Comparison of ENCODE assay signal across 1 cellular context in genomic region chr5:55994502-55994997, GRCh38.
TF ChIP-seq lines count a peak whose summit lies in the region.

Gene IL6ST, minus strand, starts transcription at chr5:55994963. Its CDS starts 18,685 bp downstream, at chr5:55976278.

TF ChIP-seq in HEK293, 187 proteins besides CTCF, POLR2A, EP300 and RAD21 (continued from another document and continues in another):
- TF ChIP-seq ZNF555 (tag by site-specific recombination; conservative IDR thresholded peaks at IDR 0.05) (no peak), BCL11A (tag by site-specific recombination; IDR thresholded peaks at IDR 0.05; ENCODE audit: low read depth) (no peak), ZNF175 (tag by site-specific recombination; IDR thresholded peaks at IDR 0.05) (no peak), SETDB1 (IDR thresholded peaks at IDR 0.05; ENCODE audit: insufficient read length, low read length) (no peak), ZFP3 (tag by site-specific recombination; IDR thresholded peaks at IDR 0.05; ENCODE audit: low read depth) (no peak), ZNF585B (tag by site-specific recombination; IDR thresholded peaks at IDR 0.05) (no peak), ZNF335 (tag by site-specific recombination; conservative IDR thresholded peaks at IDR 0.05) (peak; percentile 97), ZNF830 (tag by site-specific recombination; IDR thresholded peaks at IDR 0.05; ENCODE audit: low read depth) (no peak), KLF1 (tag by site-specific recombination; IDR thresholded peaks at IDR 0.05) (no peak), IKZF3 (tag by site-specific recombination; IDR thresholded peaks at IDR 0.05) (no peak), ZNF24 (tag by site-specific recombination; IDR thresholded peaks at IDR 0.05) (no peak), GLIS2 (tag by site-specific recombination; IDR thresholded peaks at IDR 0.05) (no peak), ZNF121 (tag by site-specific recombination; IDR thresholded peaks at IDR 0.05) (peak; percentile 77), ZBTB26 (tag by site-specific recombination; optimal IDR thresholded peaks at IDR 0.05) (peak; percentile 90), BCL11B (tag by site-specific recombination; IDR thresholded peaks at IDR 0.05; ENCODE audit: low read depth) (no peak), ZNF221 (tag by site-specific recombination; IDR thresholded peaks at IDR 0.05; ENCODE audit: borderline replicate concordance) (no peak), ZBTB10 (tag by site-specific recombination; IDR thresholded peaks at IDR 0.05) (peak; percentile 72), ZNF701 (tag by site-specific recombination; IDR thresholded peaks at IDR 0.05) (no peak), ZIC2 (tag by site-specific recombination; IDR thresholded peaks at IDR 0.05) (no peak), ZNF174 (tag by site-specific recombination; IDR thresholded peaks at IDR 0.05) (no peak), SP2 (tag by site-specific recombination; IDR thresholded peaks at IDR 0.05) (no peak; the same call in none of the 2 replicates), ZNF248 (tag by site-specific recombination; IDR thresholded peaks at IDR 0.05) (no peak), ZXDB (tag by site-specific recombination; IDR thresholded peaks at IDR 0.05) (peak; percentile 60), SCRT1 (tag by site-specific recombination; IDR thresholded peaks at IDR 0.05; ENCODE audit: borderline replicate concordance) (no peak), ZNF488 (tag by site-specific recombination; IDR thresholded peaks at IDR 0.05) (no peak), ZNF473 (tag by site-specific recombination; IDR thresholded peaks at IDR 0.05) (no peak), ZBTB20 (tag by site-specific recombination; IDR thresholded peaks at IDR 0.05) (peak; percentile 72), MZF1 (tag by site-specific recombination; IDR thresholded peaks at IDR 0.05; ENCODE audit: borderline replicate concordance) (peak; percentile 99), GFI1B (tag by site-specific recombination; IDR thresholded peaks at IDR 0.05) (no peak), ZNF645 (tag by site-specific recombination; IDR thresholded peaks at IDR 0.05) (no peak), ZNF558 (tag by site-specific recombination; IDR thresholded peaks at IDR 0.05) (no peak), ZNF654 (tag by site-specific recombination; IDR thresholded peaks at IDR 0.05; ENCODE audit: low read depth) (no peak), GLIS1 (tag by site-specific recombination; IDR thresholded peaks at IDR 0.05) (no peak), ZNF2 (tag by site-specific recombination; IDR thresholded peaks at IDR 0.05) (no peak), ZBTB48 (tag by site-specific recombination; IDR thresholded peaks at IDR 0.05) (peak; percentile 18; the same call in 1 of the 2 replicates)
- TF ChIP-seq, protein P1, sequence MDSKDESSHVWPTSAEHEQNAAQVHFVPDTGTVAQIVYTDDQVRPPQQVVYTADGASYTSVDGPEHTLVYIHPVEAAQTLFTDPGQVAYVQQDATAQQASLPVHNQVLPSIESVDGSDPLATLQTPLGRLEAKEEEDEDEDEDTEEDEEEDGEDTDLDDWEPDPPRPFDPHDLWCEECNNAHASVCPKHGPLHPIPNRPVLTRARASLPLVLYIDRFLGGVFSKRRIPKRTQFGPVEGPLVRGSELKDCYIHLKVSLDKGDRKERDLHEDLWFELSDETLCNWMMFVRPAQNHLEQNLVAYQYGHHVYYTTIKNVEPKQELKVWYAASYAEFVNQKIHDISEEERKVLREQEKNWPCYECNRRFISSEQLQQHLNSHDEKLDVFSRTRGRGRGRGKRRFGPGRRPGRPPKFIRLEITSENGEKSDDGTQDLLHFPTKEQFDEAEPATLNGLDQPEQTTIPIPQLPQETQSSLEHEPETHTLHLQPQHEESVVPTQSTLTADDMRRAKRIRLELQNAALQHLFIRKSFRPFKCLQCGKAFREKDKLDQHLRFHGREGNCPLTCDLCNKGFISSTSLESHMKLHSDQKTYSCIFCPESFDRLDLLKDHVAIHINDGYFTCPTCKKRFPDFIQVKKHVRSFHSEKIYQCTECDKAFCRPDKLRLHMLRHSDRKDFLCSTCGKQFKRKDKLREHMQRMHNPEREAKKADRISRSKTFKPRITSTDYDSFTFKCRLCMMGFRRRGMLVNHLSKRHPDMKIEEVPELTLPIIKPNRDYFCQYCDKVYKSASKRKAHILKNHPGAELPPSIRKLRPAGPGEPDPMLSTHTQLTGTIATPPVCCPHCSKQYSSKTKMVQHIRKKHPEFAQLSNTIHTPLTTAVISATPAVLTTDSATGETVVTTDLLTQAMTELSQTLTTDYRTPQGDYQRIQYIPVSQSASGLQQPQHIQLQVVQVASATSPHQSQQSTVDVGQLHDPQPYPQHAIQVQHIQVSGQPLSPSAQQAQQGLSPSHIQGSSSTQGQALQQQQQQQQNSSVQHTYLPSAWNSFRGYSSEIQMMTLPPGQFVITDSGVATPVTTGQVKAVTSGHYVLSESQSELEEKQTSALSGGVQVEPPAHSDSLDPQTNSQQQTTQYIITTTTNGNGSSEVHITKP (tag by site-specific recombination; IDR thresholded peaks at IDR 0.05) = no peak; the same call in 1 of the 2 replicates
- TF ChIP-seq, protein P2, sequence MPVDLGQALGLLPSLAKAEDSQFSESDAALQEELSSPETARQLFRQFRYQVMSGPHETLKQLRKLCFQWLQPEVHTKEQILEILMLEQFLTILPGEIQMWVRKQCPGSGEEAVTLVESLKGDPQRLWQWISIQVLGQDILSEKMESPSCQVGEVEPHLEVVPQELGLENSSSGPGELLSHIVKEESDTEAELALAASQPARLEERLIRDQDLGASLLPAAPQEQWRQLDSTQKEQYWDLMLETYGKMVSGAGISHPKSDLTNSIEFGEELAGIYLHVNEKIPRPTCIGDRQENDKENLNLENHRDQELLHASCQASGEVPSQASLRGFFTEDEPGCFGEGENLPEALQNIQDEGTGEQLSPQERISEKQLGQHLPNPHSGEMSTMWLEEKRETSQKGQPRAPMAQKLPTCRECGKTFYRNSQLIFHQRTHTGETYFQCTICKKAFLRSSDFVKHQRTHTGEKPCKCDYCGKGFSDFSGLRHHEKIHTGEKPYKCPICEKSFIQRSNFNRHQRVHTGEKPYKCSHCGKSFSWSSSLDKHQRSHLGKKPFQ (tag by site-specific recombination; IDR thresholded peaks at IDR 0.05) = no peak
- TF ChIP-seq, protein P3, sequence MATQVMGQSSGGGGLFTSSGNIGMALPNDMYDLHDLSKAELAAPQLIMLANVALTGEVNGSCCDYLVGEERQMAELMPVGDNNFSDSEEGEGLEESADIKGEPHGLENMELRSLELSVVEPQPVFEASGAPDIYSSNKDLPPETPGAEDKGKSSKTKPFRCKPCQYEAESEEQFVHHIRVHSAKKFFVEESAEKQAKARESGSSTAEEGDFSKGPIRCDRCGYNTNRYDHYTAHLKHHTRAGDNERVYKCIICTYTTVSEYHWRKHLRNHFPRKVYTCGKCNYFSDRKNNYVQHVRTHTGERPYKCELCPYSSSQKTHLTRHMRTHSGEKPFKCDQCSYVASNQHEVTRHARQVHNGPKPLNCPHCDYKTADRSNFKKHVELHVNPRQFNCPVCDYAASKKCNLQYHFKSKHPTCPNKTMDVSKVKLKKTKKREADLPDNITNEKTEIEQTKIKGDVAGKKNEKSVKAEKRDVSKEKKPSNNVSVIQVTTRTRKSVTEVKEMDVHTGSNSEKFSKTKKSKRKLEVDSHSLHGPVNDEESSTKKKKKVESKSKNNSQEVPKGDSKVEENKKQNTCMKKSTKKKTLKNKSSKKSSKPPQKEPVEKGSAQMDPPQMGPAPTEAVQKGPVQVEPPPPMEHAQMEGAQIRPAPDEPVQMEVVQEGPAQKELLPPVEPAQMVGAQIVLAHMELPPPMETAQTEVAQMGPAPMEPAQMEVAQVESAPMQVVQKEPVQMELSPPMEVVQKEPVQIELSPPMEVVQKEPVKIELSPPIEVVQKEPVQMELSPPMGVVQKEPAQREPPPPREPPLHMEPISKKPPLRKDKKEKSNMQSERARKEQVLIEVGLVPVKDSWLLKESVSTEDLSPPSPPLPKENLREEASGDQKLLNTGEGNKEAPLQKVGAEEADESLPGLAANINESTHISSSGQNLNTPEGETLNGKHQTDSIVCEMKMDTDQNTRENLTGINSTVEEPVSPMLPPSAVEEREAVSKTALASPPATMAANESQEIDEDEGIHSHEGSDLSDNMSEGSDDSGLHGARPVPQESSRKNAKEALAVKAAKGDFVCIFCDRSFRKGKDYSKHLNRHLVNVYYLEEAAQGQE (tag by site-specific recombination; IDR thresholded peaks at IDR 0.05) = no peak
- TF ChIP-seq, protein P4, sequence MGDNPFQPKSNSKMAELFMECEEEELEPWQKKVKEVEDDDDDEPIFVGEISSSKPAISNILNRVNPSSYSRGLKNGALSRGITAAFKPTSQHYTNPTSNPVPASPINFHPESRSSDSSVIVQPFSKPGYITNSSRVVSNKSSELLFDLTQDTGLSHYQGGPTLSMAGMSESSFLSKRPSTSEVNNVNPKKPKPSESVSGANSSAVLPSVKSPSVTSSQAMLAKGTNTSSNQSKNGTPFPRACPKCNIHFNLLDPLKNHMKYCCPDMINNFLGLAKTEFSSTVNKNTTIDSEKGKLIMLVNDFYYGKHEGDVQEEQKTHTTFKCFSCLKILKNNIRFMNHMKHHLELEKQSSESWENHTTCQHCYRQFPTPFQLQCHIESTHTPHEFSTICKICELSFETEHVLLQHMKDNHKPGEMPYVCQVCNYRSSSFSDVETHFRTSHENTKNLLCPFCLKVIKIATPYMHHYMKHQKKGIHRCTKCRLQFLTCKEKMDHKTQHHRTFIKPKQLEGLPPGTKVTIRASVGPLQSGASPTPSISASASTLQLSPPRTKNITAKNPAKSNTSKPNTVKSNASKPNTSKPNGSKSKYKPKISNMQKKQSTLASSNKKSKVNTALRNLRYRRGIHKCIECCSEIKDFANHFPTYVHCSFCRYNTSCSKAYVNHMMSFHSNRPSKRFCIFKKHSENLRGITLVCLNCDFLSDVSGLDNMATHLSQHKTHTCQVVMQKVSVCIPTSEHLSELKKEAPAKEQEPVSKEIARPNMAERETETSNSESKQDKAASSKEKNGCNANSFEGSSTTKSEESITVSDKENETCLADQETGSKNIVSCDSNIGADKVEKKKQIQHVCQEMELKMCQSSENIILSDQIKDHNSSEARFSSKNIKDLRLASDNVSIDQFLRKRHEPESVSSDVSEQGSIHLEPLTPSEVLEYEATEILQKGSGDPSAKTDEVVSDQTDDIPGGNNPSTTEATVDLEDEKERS (tag by site-specific recombination; IDR thresholded peaks at IDR 0.05) = no peak
- TF ChIP-seq, protein P5, sequence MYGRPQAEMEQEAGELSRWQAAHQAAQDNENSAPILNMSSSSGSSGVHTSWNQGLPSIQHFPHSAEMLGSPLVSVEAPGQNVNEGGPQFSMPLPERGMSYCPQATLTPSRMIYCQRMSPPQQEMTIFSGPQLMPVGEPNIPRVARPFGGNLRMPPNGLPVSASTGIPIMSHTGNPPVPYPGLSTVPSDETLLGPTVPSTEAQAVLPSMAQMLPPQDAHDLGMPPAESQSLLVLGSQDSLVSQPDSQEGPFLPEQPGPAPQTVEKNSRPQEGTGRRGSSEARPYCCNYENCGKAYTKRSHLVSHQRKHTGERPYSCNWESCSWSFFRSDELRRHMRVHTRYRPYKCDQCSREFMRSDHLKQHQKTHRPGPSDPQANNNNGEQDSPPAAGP (tag by site-specific recombination; IDR thresholded peaks at IDR 0.05) = no peak
